Comparison of ENCODE assay signal across 8 cellular contexts in the genomic region with DNA sequence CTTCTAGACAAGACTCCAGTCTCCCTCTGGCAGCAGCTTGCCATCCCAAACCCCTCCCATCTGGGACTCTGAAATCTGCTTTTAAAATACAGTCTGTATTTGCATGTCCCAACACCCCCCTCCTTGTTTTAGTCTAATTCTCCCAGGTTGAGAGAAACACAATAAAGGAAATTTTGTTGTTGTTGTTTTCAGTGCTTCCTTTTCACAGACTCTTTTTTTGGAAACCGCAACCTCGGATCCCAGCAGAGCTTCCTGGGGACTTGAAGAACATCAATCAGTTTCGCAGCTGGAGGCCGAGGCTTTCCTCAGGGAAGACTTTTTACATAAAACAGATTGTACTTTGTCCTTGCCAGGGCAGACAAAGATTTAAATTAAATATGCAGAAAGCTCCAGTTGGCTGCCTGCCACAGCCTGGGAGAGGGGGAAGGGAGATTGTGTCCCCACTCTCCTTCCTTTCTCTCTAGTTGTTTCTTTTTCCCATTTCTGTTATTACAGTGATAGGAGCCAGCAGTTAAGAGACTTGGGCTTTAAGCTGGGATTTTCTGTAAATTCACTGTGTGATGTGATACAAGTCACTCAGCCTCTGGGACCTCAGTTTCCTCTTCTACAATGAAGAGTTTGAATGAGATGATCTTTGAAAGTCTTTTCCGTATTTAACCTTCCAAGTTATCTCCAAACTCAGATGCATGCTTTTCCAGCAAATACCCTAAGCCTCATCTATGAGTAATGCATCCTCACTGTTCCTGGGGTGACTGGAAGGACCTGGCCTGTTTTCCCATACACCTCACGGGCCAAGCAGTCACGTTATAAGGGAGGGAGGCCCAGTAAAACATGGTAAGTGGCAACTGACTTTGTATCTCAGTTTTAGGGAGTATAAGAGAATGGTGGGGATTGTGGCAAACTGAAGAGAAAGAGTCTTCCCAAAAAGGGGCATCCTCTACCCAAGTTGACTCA.
DNase-seq lines count a peak whose midpoint lies in the region; ATAC-seq lines count a peak whose summit lies in the region.

No MANE protein-coding gene starts in this region.

- no peaks in the 10 kb centered on the region for H3K79me2 ChIP-seq in Karpas-422 (ENCODE audit: low read length)

- no peaks in the 10 kb centered on the region for H3K27me3 ChIP-seq in Karpas-422 (ENCODE audit: low read length)

- ATAC-seq in HG02678 (IDR thresholded peaks at IDR 0.05; ENCODE audit: unreplicated experiment) = no peak

- H3K27ac ChIP-seq in Karpas-422 (ENCODE audit: low read length) = no peak overlapping the region
- peak overlapping the region in 18 of 21 experiments; percentile 8 to 82 (median 65) for H3K27ac ChIP-seq in skin epidermis

- no peaks in the 10 kb centered on the region for H3K9me2 ChIP-seq in Karpas-422 (replicated peaks; ENCODE audit: insufficient read depth, low read length)

- no peak overlapping the region for H3K4me3 ChIP-seq in Karpas-422 (ENCODE audit: low read length)
- H3K4me3 ChIP-seq in skin epidermis = no peak overlapping the region

- H3K36me3 ChIP-seq in Karpas-422 (ENCODE audit: insufficient read depth, low read length) = no peaks in the 10 kb centered on the region

- no peak overlapping the region for H2AFZ ChIP-seq in Karpas-422 (ENCODE audit: low read length)

- no peaks in the 10 kb centered on the region for H4K20me1 ChIP-seq in Karpas-422 (ENCODE audit: insufficient read depth, low read depth, low read length)

- H3K4me1 ChIP-seq in Karpas-422 (ENCODE audit: low read length) = peaks cover 47% of the 10 kb centered on the region

- peak overlapping the region; percentile 31 for H3K4me2 ChIP-seq in Karpas-422 (ENCODE audit: low read depth, low read length, poor library complexity, severe bottlenecking)

- no peaks in the 10 kb centered on the region for H3K9me3 ChIP-seq in Karpas-422 (ENCODE audit: low read length)

- no peak overlapping the region for H3K9ac ChIP-seq in Karpas-422 (ENCODE audit: low read length)

- DNase-seq in Karpas-422 (no peak), amniotic epithelial cell (ENCODE audit: low read depth) (peak; percentile 96), iPS DF 19.7 (ENCODE audit: low read depth, low spot score) (peak; percentile 100), T1000 (lab: John Stamatoyannopoulos, UW) (no peak), GOT3 (lab: John Stamatoyannopoulos, UW) (no peak)
- DNase-seq in activated CD8-positive, alpha-beta memory T cell treated with anti-CD3 and anti-CD28 coated beads for 24 hours = no peak

Comparison
In these comparisons a context has a peak if more than half of its experiments do, and no peak if none do; other contexts are left out.
1. DNase-seq: peak in amniotic epithelial cell (single experiment) and iPS DF 19.7 (single experiment); none in Karpas-422 (single experiment), T1000 (single experiment), activated CD8-positive, alpha-beta memory T cell treated with anti-CD3 and anti-CD28 coated beads for 24 hours (single experiment) and GOT3 (single experiment).